ENCODE assay signal across 8 cellular contexts in genomic region chr6:42520786-42521607, GRCh38. TPM values are rescaled to one million over a fixed set of nuclear protein-coding genes. Genes with fewer than 3 reads are reported as not detected.
DNase-seq lines count a peak whose midpoint lies in the region; ATAC-seq and TF ChIP-seq lines count a peak whose summit lies in the region.

No MANE protein-coding gene starts in this region.

- no peaks in the 10 kb centered on the region for H3K36me3 ChIP-seq in RWPE2 (ENCODE audit: low read depth)

- no peak for DNase-seq in RWPE2 (ENCODE audit: low spot score)
- no peak for DNase-seq in memory B cell (ENCODE audit: low spot score in 2 of 2)
- DNase-seq in T-helper 17 cell: no peak
- DNase-seq in stimulated activated CD8-positive, alpha-beta memory T cell treated with anti-CD3 and anti-CD28 coated beads, Interleukin-4, amount 100 ng/mL, for 48 hours: no peak
- DNase-seq in NCI-H446 (lab: John Stamatoyannopoulos, UW): no peak

- H3K27me3 ChIP-seq in RWPE2 (ENCODE audit: insufficient read depth, poor library complexity, severe bottlenecking): no peaks in the 10 kb centered on the region

- H3K4me1 Mint-ChIP-seq in memory B cell (peaks cover 10% of the 10 kb centered on the region), T-helper 17 cell (peaks cover 4% of the 10 kb centered on the region)

- no peak for TF ChIP-seq CTCF in RWPE2 (IDR thresholded peaks at IDR 0.05; ENCODE audit: poor library complexity, severe bottlenecking)

- no peak overlapping the region for H3K4me3 ChIP-seq in RWPE2 (ENCODE audit: severe bottlenecking)

- H3K27ac Mint-ChIP-seq in memory B cell (no peak overlapping the region), T-helper 17 cell (no peak overlapping the region)

- no peaks in the 10 kb centered on the region for H3K9me3 Mint-ChIP-seq in memory B cell

- H3K27me3 Mint-ChIP-seq in memory B cell: no peaks in the 10 kb centered on the region
- H3K27me3 Mint-ChIP-seq in T-helper 17 cell: no peaks in the 10 kb centered on the region

- H3K4me1 ChIP-seq in RWPE2 (ENCODE audit: insufficient read depth, poor library complexity, severe bottlenecking): peaks cover 6% of the 10 kb centered on the region

- H3K4me3 Mint-ChIP-seq in memory B cell (peak overlapping the region; percentile 48), T-helper 17 cell (no peak overlapping the region)

- H3K36me3 Mint-ChIP-seq in memory B cell (no peaks in the 10 kb centered on the region), T-helper 17 cell (ENCODE audit: low read depth) (no peaks in the 10 kb centered on the region)

- H3K27ac ChIP-seq in RWPE2 (ENCODE audit: poor library complexity, severe bottlenecking): peak overlapping the region; percentile 30

- H3K9me3 ChIP-seq in RWPE2 (ENCODE audit: severe bottlenecking) (peaks cover 6% of the 10 kb centered on the region), T-helper 17 cell (ENCODE audit: control insufficient read depth, low read length, poor library complexity, severe bottlenecking) (no peaks in the 10 kb centered on the region)

- ATAC-seq in GM18868 (IDR thresholded peaks at IDR 0.05; ENCODE audit: unreplicated experiment) (peak; percentile 86), HG02884 (IDR thresholded peaks at IDR 0.05; ENCODE audit: unreplicated experiment) (peak; percentile 80), RWPE2 (ENCODE audit: low read depth) (peak; percentile 88), memory B cell (ENCODE audit: low read depth) (peak; percentile 80), T-helper 17 cell (no peak), HG03457 (IDR thresholded peaks at IDR 0.05; ENCODE audit: unreplicated experiment) (no peak)

RNA-seq across cellular contexts. Expression of gene UBR2, which starts 42.8 kb away (rescaled TPM):
- total RNA-seq in T-helper 17 cell: 10 to 100 TPM; 35.1 to 40.7 TPM

Comparison
In these comparisons a context has a peak if more than half of its experiments do, and no peak if none do; other contexts are left out.
1. ATAC-seq: peak in GM18868 (single experiment), HG02884 (single experiment), RWPE2 (single experiment) and memory B cell (single experiment); none in T-helper 17 cell (single experiment) and HG03457 (single experiment).